In genomic region chr4:88017516-88018302, GRCh38 we compare ENCODE assay signal across 10 cellular contexts. TPM values are rescaled to one million over a fixed set of nuclear protein-coding genes. Genes with fewer than 3 reads are reported as not detected.
DNase-seq lines count a peak whose midpoint lies in the region; ATAC-seq and TF ChIP-seq lines count a peak whose summit lies in the region.
"Had no signal": no experiment of that assay in that cellular context is flagged by ENCODE, and none has a peak within 500 bp of the region (broad histone marks: within the 10 kb centered on the region; RNA-seq: fewer than 3 reads in every experiment).

No MANE protein-coding gene starts in this region.

- peak overlapping the region; percentile 64 for H3K27ac ChIP-seq in foreskin keratinocyte
- peak overlapping the region; percentile 42 to 64 for H3K27ac ChIP-seq in prostate gland

- 68% methylated on average over 7 of the region's 7 CpGs for WGBS in prostate gland

- H3K4me1 Mint-ChIP-seq in WTC11, result peaks cover 40% of the 10 kb centered on the region

- no peak for TF ChIP-seq POLR2A in prostate gland (IDR thresholded peaks at IDR 0.05)

- POLR2A ChIA-PET in BJ (lab: Charles Lee) (no interaction called here), WTC11 (lab: Charles Lee) (no interaction called here)

- no peaks in the 10 kb centered on the region for H3K27me3 Mint-ChIP-seq in WTC11 (ENCODE audit: low read depth)
- H3K27me3 Mint-ChIP-seq: naive B cell had no signal

- H3K9me3 Mint-ChIP-seq in WTC11, result no peaks in the 10 kb centered on the region
- H3K9me3 Mint-ChIP-seq: naive B cell had no signal

- H3K36me3 Mint-ChIP-seq in WTC11, result peaks cover 21% of the 10 kb centered on the region
- H3K36me3 Mint-ChIP-seq: naive B cell had no signal

- no peak for ATAC-seq in WTC11
- peak; percentile 96 for ATAC-seq in foreskin keratinocyte
- no peak for ATAC-seq in HG02870 (IDR thresholded peaks at IDR 0.05; ENCODE audit: unreplicated experiment)

- no peaks in the 10 kb centered on the region for H3K9me3 ChIP-seq in prostate gland

- CTCF ChIA-PET in BJ (lab: Yijun Ruan, JAX), result no interaction called here
- CTCF ChIA-PET in WTC11 (lab: Charles Lee), result no interaction called here

- H3K4me3 ChIP-seq in BJ (ENCODE audit: low read depth, low read length), result no peak overlapping the region
- H3K4me3 ChIP-seq in prostate gland, result no peak overlapping the region

- no peak overlapping the region for H3K4me3 Mint-ChIP-seq in WTC11

- H3K4me1 ChIP-seq in foreskin keratinocyte (peaks cover 19% of the 10 kb centered on the region), prostate gland (replicated peaks) (no peaks in the 10 kb centered on the region)

- no peak for TF ChIP-seq CTCF in BJ (IDR thresholded peaks at IDR 0.05; ENCODE audit: insufficient read depth, low read depth, low read length)
- no peak for TF ChIP-seq CTCF in WTC11 (IDR thresholded peaks at IDR 0.05)
- TF ChIP-seq CTCF in foreskin keratinocyte (conservative IDR thresholded peaks at IDR 0.05), result no peak
- TF ChIP-seq CTCF in prostate gland (IDR thresholded peaks at IDR 0.05), result no peak

- H3K36me3 ChIP-seq in BJ (ENCODE audit: control insufficient read depth, insufficient read depth, low read length), result peaks cover 1% of the 10 kb centered on the region; the same call in 1 of the 2 replicates
- no peaks in the 10 kb centered on the region for H3K36me3 ChIP-seq in prostate gland

- peak; percentile 88 for DNase-seq in BJ (ENCODE audit: low read depth)
- DNase-seq in WTC11 (ENCODE audit: low spot score), result no peak
- DNase-seq in foreskin keratinocyte, result peak; percentile 77 to 89
- DNase-seq in prostate gland (ENCODE audit: low spot score), result no peak
- DNase-seq in DMS153 treated with DMSO at 0.1 percent for 48 hours (lab: John Stamatoyannopoulos, UW; ENCODE audit: unreplicated experiment), result no peak
- no peak for DNase-seq in COR-L47 (lab: John Stamatoyannopoulos, UW)
- no peak for DNase-seq in SHP77 (lab: John Stamatoyannopoulos, UW)
- DNase-seq: activated naive CD4-positive, alpha-beta T cell treated with anti-CD3 and anti-CD28 coated beads, Interleukin-2, amount 50 U/mL, for 16 hours; naive B cell had no signal

- H3K27me3 ChIP-seq in BJ (ENCODE audit: control insufficient read depth, insufficient read depth, low read length), result no peaks in the 10 kb centered on the region
- H3K27me3 ChIP-seq in foreskin keratinocyte, result no peaks in the 10 kb centered on the region
- H3K27me3 ChIP-seq in prostate gland (replicated peaks; ENCODE audit: insufficient read depth), result no peaks in the 10 kb centered on the region

- peak overlapping the region; percentile 43; the same call in 1 of the 2 replicates for H3K27ac Mint-ChIP-seq in WTC11
- H3K27ac Mint-ChIP-seq: naive B cell had no signal

- intact Hi-C loops in prostate gland (cut with DNase I), result loop anchor here (10.0 kb wide), 2 partner anchors 267 to 483 kb away; partner anchors contain the start of gene PPM1K

TF ChIP-seq in WTC11, 78 proteins besides CTCF, POLR2A, EP300 and RAD21:
- TF ChIP-seq ELF4 (CRISPR knock-in tag; IDR thresholded peaks at IDR 0.05; ENCODE audit: low read depth) (no peak), CDX4 (CRISPR knock-in tag; IDR thresholded peaks at IDR 0.05; ENCODE audit: borderline replicate concordance) (no peak), RELA (CRISPR knock-in tag; IDR thresholded peaks at IDR 0.05; ENCODE audit: borderline replicate concordance) (no peak), JUN (CRISPR knock-in tag; IDR thresholded peaks at IDR 0.05) (no peak)

RNA-seq across cellular contexts. Expression of gene PKD2, which starts 10.3 kb away (rescaled TPM):
- polyA plus RNA-seq in BJ (2011; rRNA removed) (67.0 and 121 TPM in 2 replicates), foreskin keratinocyte (4.8 and 5.9 TPM in 2 replicates)
- polyA minus RNA-seq in BJ (2011; rRNA and poly(A)+ RNA removed), result 78.2 and 104 TPM in 2 replicates
- total RNA-seq in WTC11 (2021) (21.4 to 27.0 TPM (median 25.5 TPM) in 3 replicates), foreskin keratinocyte (22.9 and 26.5 TPM in 2 replicates), prostate gland (10 to 100 TPM; 19.0 to 40.3 TPM)

RNA-seq across cellular contexts. Expression of gene SPP1, which starts 42.2 kb away (rescaled TPM):
- polyA plus RNA-seq in BJ (2011; rRNA removed) (4.9 and 5.4 TPM in 2 replicates), foreskin keratinocyte (0.21 and 0.24 TPM in 2 replicates)
- 1.5 and 3.0 TPM in 2 replicates for polyA minus RNA-seq in BJ (2011; rRNA and poly(A)+ RNA removed)
- total RNA-seq in WTC11 (2021) (24.5 to 56.6 TPM (median 31.8 TPM) in 3 replicates), foreskin keratinocyte (0.17 and 0.18 TPM in 2 replicates), prostate gland (10 to 100 TPM in 1 of 2 donors, 1 to 10 TPM in 1; 6.4 to 52.0 TPM)

Comparison
In these comparisons a context has a peak if more than half of its experiments do, and no peak if none do; other contexts are left out.
1. DNase-seq: peak in BJ (single experiment) and foreskin keratinocyte (2 of 2); none in WTC11 (single experiment), prostate gland (single experiment), DMS153 treated with DMSO at 0.1 percent for 48 hours (single experiment), COR-L47 (single experiment) and SHP77 (0 of 2).